ENCODE assay signal across 23 cellular contexts in genomic region chr12:28507055-28507454, GRCh38.
DNase-seq lines count a peak whose midpoint lies in the region; ATAC-seq and TF ChIP-seq lines count a peak whose summit lies in the region.
"Had no signal": no experiment of that assay in that cellular context is flagged by ENCODE, and none has a peak within 500 bp of the region (broad histone marks: within the 10 kb centered on the region; RNA-seq: fewer than 3 reads in every experiment).

No MANE protein-coding gene starts in this region.

- peaks cover 24% of the 10 kb centered on the region for H3K4me1 Mint-ChIP-seq in HFFc6 (ENCODE audit: low read depth)
- H3K4me1 Mint-ChIP-seq: activated naive CD8-positive, alpha-beta T cell treated with anti-CD3 and anti-CD28 coated beads, Interleukin-2, amount 50 U/mL, for 24 hours; neural progenitor cell had no signal

- TF ChIP-seq CTCF in HFFc6 (IDR thresholded peaks at IDR 0.05) = no peak

- ATAC-seq in GM21786 (IDR thresholded peaks at IDR 0.05; ENCODE audit: unreplicated experiment) = no peak
- ATAC-seq: activated naive CD8-positive, alpha-beta T cell treated with anti-CD3 and anti-CD28 coated beads, Interleukin-2, amount 50 U/mL, for 24 hours; effector memory CD8-positive, alpha-beta T cell; left cardiac atrium had no signal

- H3K4me3 Mint-ChIP-seq in HFFc6 = no peak overlapping the region
- H3K4me3 Mint-ChIP-seq: activated naive CD8-positive, alpha-beta T cell treated with anti-CD3 and anti-CD28 coated beads, Interleukin-2, amount 50 U/mL, for 24 hours; CD8-positive, alpha-beta memory T cell; effector memory CD8-positive, alpha-beta T cell; neural progenitor cell had no signal

- H3K27me3 Mint-ChIP-seq in HFFc6 (ENCODE audit: insufficient read depth) = no peaks in the 10 kb centered on the region
- H3K27me3 Mint-ChIP-seq: activated naive CD8-positive, alpha-beta T cell treated with anti-CD3 and anti-CD28 coated beads, Interleukin-2, amount 50 U/mL, for 24 hours; CD8-positive, alpha-beta memory T cell; effector memory CD8-positive, alpha-beta T cell had no signal

- H3K9me3 Mint-ChIP-seq in HFFc6 = no peaks in the 10 kb centered on the region
- H3K9me3 Mint-ChIP-seq: effector memory CD8-positive, alpha-beta T cell had no signal

- DNase-seq in AG08395 (ENCODE audit: low spot score) (peak; percentile 61), HFFc6 (peak; percentile 47), amniotic epithelial cell (ENCODE audit: low read depth) (peak; percentile 82), fibroblast of the conjunctiva (ENCODE audit: low read depth) (peak; percentile 20), iPS-NIHi7 (ENCODE audit: extremely low spot score) (no peak), putamen (ENCODE audit: low spot score) (no peak)
- DNase-seq in activated CD4-positive, alpha-beta T cell treated with anti-CD3 and anti-CD28 coated beads, Interleukin-2, amount 50 U/mL, for 48 hours = no peak
- DNase-seq: activated naive CD8-positive, alpha-beta T cell treated with anti-CD3 and anti-CD28 coated beads, Interleukin-2, amount 50 U/mL, for 24 hours; CD8-positive, alpha-beta memory T cell; cerebellar nuclear complex; effector memory CD8-positive, alpha-beta T cell; KG1; left cardiac atrium; NCI-H1092; NCI-H2081; NCI-H526; retina; stimulated activated naive CD4-positive, alpha-beta T cell; T-helper 9 cell; transverse colon had no signal

- H3K36me3 Mint-ChIP-seq in HFFc6 (ENCODE audit: low read depth) = 0 out of 2 replicates have a peak, but pooled peaks cover 1% of the 10 kb centered on the region
- H3K36me3 Mint-ChIP-seq: neural progenitor cell had no signal

- peak overlapping the region; percentile 57 for H3K27ac Mint-ChIP-seq in HFFc6
- H3K27ac Mint-ChIP-seq: activated naive CD8-positive, alpha-beta T cell treated with anti-CD3 and anti-CD28 coated beads, Interleukin-2, amount 50 U/mL, for 24 hours; activated T-helper 2 cell treated with anti-CD3 and anti-CD28 coated beads, Interferon-gamma antibody, Interleukin-2, Interleukin-4, amounts not matched to agents 10 μg/mL and 5 μg/mL and 100 μg/mL, durations not matched to agents 14 hours and 24 hours and 36 hours; CD8-positive, alpha-beta memory T cell; neural progenitor cell had no signal

Comparison
In these comparisons a context has a peak if more than half of its experiments do, and no peak if none do; other contexts are left out.
1. DNase-seq: peak in AG08395 (single experiment), HFFc6 (single experiment), amniotic epithelial cell (single experiment) and fibroblast of the conjunctiva (single experiment); none in iPS-NIHi7 (single experiment), activated CD4-positive, alpha-beta T cell treated with anti-CD3 and anti-CD28 coated beads, Interleukin-2, amount 50 U/mL, for 48 hours (0 of 2) and putamen (single experiment).